Comparison of ENCODE assay signal across 9 cellular contexts in the genomic region with DNA sequence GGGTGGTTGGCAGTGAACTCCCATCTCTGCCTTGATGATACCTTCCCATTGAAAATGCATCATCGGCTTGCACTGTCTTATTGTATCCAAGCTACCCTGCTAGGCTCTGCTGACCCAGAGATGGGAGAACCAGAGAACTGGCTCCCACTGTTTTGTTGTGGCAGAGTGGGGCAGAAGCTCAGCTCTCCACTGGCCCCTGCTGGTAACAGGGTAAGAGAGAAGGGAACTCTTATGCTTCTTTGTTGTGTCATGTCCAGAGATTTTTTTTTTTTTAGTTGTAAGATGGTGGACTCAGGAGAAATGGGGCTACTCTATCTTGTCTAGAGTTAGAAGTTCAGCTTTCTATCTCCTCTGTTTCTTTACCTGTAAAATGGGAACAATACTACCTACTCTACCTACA.
DNase-seq lines count a peak whose midpoint lies in the region; ATAC-seq, FAIRE-seq and TF ChIP-seq lines count a peak whose summit lies in the region.
"Had no signal": no experiment of that assay in that cellular context is flagged by ENCODE, and none has a peak within 500 bp of the region (broad histone marks: within the 10 kb centered on the region; RNA-seq: fewer than 3 reads in every experiment).

No MANE protein-coding gene starts in this region.

- H3K27me3 ChIP-seq in H9 (ENCODE audit: insufficient read depth, low read length) (no peaks in the 10 kb centered on the region), keratinocyte (ENCODE audit: control insufficient read depth, extremely low read depth, insufficient read depth, low read length) (no peaks in the 10 kb centered on the region)

- WGBS in H9 (ENCODE audit: extremely low coverage, insufficient read length, low lambda C conversion rate): no CpG with 5 or more reads among the region's 1 CpG

- no peak overlapping the region for H2BK20ac ChIP-seq in H9 (ENCODE audit: low read depth, low read length, poor library complexity, severe bottlenecking)

- no peak overlapping the region for H2BK15ac ChIP-seq in H9 (ENCODE audit: low read depth, low read length)

- POLR2A ChIA-PET in activated CD8-positive, alpha-beta T cell treated with anti-CD3 and anti-CD28 coated beads for 36 hours (lab: Charles Lee): no interaction called here

- H3K9me3 Mint-ChIP-seq in H9: peaks cover 15 to 16% of the 10 kb centered on the region in 2 experiments
- peaks cover 5% of the 10 kb centered on the region for H3K9me3 Mint-ChIP-seq in activated CD8-positive, alpha-beta T cell treated with anti-CD3 and anti-CD28 coated beads for 36 hours

- H3K9me1 ChIP-seq in keratinocyte (ENCODE audit: control insufficient read depth, extremely low read depth, insufficient read depth, low read length): no peaks in the 10 kb centered on the region

- H4K20me1 ChIP-seq in H9 (ENCODE audit: control insufficient read depth, insufficient read depth, insufficient read length): no peaks in the 10 kb centered on the region
- H4K20me1 ChIP-seq in keratinocyte (ENCODE audit: control insufficient read depth, extremely low read depth, insufficient read depth, low read length): no peaks in the 10 kb centered on the region

- no peak overlapping the region for H4K5ac ChIP-seq in H9 (ENCODE audit: insufficient read length, low read depth, low read length)

- no peak overlapping the region for H2AK5ac ChIP-seq in H9 (ENCODE audit: insufficient read length, low read length)

- H3K4me1 ChIP-seq in H9 (ENCODE audit: insufficient read depth, low read length): peaks cover 4% of the 10 kb centered on the region; the same call in 1 of the 2 replicates
- H3K4me1 ChIP-seq in keratinocyte (ENCODE audit: control insufficient read depth, extremely low read depth, insufficient read depth, low read length): no peaks in the 10 kb centered on the region

- H3K9ac ChIP-seq in H9 (ENCODE audit: extremely low read depth, insufficient read length, low read length) (no peak overlapping the region), keratinocyte (ENCODE audit: control insufficient read depth, extremely low read depth, insufficient read depth, low read length) (no peak overlapping the region)

- H3K79me1 ChIP-seq in H9 (ENCODE audit: insufficient read depth, low read depth, low read length, poor library complexity, severe bottlenecking): no peaks in the 10 kb centered on the region

- H3K56ac ChIP-seq in H9 (ENCODE audit: insufficient read length, low read depth, low read length): no peak overlapping the region

- H4K8ac ChIP-seq in H9 (replicated peaks; ENCODE audit: insufficient read length, low read depth, low read length): no peak overlapping the region

- H3K79me2 ChIP-seq in H9 (ENCODE audit: insufficient read depth, low read length) (no peaks in the 10 kb centered on the region), keratinocyte (ENCODE audit: control insufficient read depth, insufficient read depth, low read length) (no peaks in the 10 kb centered on the region)

- TF ChIP-seq CTCF in C4-2B (conservative IDR thresholded peaks at IDR 0.05) (peak; percentile 79), H9 (conservative IDR thresholded peaks at IDR 0.05) (peak; percentile 90), keratinocyte (optimal IDR thresholded peaks at IDR 0.05 in 1 of 3, IDR thresholded peaks at IDR 0.05 in 1 of 3, conservative IDR thresholded peaks at IDR 0.05 in 1 of 3; ENCODE audit: extremely low read depth in 1 of 3, insufficient read depth in 2 of 3, low read length in 3 of 3) (peak; percentile 50 to 81 (median 56))
- TF ChIP-seq CTCF in activated CD8-positive, alpha-beta T cell treated with anti-CD3 and anti-CD28 coated beads for 36 hours (IDR thresholded peaks at IDR 0.05): peak; percentile 28

- H2BK12ac ChIP-seq in H9 (ENCODE audit: insufficient read length, low read depth, low read length): no peak overlapping the region

- H3K4me3 ChIP-seq in keratinocyte (ENCODE audit: control insufficient read depth in 2 of 3, extremely low read depth in 1 of 3, insufficient read depth in 2 of 3, low read depth in 1 of 3, low read length in 3 of 3): no peak overlapping the region

- no peak overlapping the region for H3K14ac ChIP-seq in H9 (ENCODE audit: insufficient read depth, low read length)

- H3K27ac Mint-ChIP-seq in H9: no peak overlapping the region
- H3K27ac Mint-ChIP-seq in activated CD8-positive, alpha-beta T cell treated with anti-CD3 and anti-CD28 coated beads for 36 hours: no peak overlapping the region
- H3K27ac Mint-ChIP-seq: dendritic cell treated with granulocyte-macrophage colony-stimulating factor and Interleukin-4, amounts not matched to agents 40 ng/mL and 50 ng/mL, for 4 days had no signal

- H2BK5ac ChIP-seq in H9 (ENCODE audit: insufficient read length, low read length): no peak overlapping the region

- H3K23ac ChIP-seq in H9 (ENCODE audit: insufficient read length, low read depth, low read length): no peak overlapping the region

- H3K4me1 Mint-ChIP-seq in H9: peaks cover 31 to 32% of the 10 kb centered on the region in 2 experiments
- H3K4me1 Mint-ChIP-seq in activated CD8-positive, alpha-beta T cell treated with anti-CD3 and anti-CD28 coated beads for 36 hours (ENCODE audit: low read depth): no peaks in the 10 kb centered on the region

- peaks cover 0 to 13% (median 9%) of the 10 kb centered on the region in 3 experiments; a peak in 5 of 7 replicates for H3K36me3 Mint-ChIP-seq in H9 (ENCODE audit: insufficient read depth in 1 of 3, low read depth in 3 of 3)
- no peaks in the 10 kb centered on the region for H3K36me3 Mint-ChIP-seq in activated CD8-positive, alpha-beta T cell treated with anti-CD3 and anti-CD28 coated beads for 36 hours (ENCODE audit: low read depth)

- no peak overlapping the region for H3K4me3 Mint-ChIP-seq in H9
- no peak overlapping the region for H3K4me3 Mint-ChIP-seq in activated CD8-positive, alpha-beta T cell treated with anti-CD3 and anti-CD28 coated beads for 36 hours
- H3K4me3 Mint-ChIP-seq: dendritic cell treated with granulocyte-macrophage colony-stimulating factor and Interleukin-4, amounts not matched to agents 40 ng/mL and 50 ng/mL, for 4 days had no signal

- H3K23me2 ChIP-seq in H9 (ENCODE audit: insufficient read length, low read depth, low read length, poor library complexity, severe bottlenecking): no peaks in the 10 kb centered on the region

- H3K36me3 ChIP-seq in keratinocyte (ENCODE audit: control insufficient read depth in 2 of 2, extremely low read depth in 1 of 2, insufficient read depth in 2 of 2, low read length in 2 of 2): no peaks in the 10 kb centered on the region

- H3K4ac ChIP-seq in H9 (ENCODE audit: low read depth, low read length): no peak overlapping the region

- intact Hi-C loops in activated CD8-positive, alpha-beta T cell treated with anti-CD3 and anti-CD28 coated beads for 36 hours (cut with micrococcal nuclease): no loop called here

- DNase-seq in H9: peak; percentile 83
- peak; percentile 51 for DNase-seq in activated CD8-positive, alpha-beta T cell treated with anti-CD3 and anti-CD28 coated beads for 36 hours
- DNase-seq in keratinocyte (ENCODE audit: low read depth, low spot score): no peak
- no peak for DNase-seq in NCI-H1930 (lab: John Stamatoyannopoulos, UW)

- H2BK120ac ChIP-seq in H9 (ENCODE audit: low read depth, low read length, poor library complexity, severe bottlenecking): no peak overlapping the region

- dilution Hi-C loops in keratinocyte (cut with MboI; ENCODE audit: extremely low pct_ligation_motif_present, low sequenced_read_pairs): no loop called here

- no peak overlapping the region for H4K91ac ChIP-seq in H9 (ENCODE audit: insufficient read length, low read depth, low read length)

- H3K4me2 ChIP-seq in H9 (ENCODE audit: insufficient read depth, insufficient read length, low read length): no peak overlapping the region
- no peak overlapping the region for H3K4me2 ChIP-seq in keratinocyte (ENCODE audit: control insufficient read depth, extremely low read depth, insufficient read depth, low read depth, low read length)

- H2AFZ ChIP-seq in H9 (ENCODE audit: low read length) (no peak overlapping the region), keratinocyte (ENCODE audit: control insufficient read depth, low read length) (no peak overlapping the region)

- H3K27ac ChIP-seq in C4-2B (no peak overlapping the region), H9 (ENCODE audit: insufficient read length, low read depth, low read length) (no peak overlapping the region), keratinocyte (ENCODE audit: control insufficient read depth, insufficient read depth, low read length) (no peak overlapping the region)

- no peak overlapping the region for H3K18ac ChIP-seq in H9 (ENCODE audit: insufficient read length, low read depth, low read length)

- H3K27me3 Mint-ChIP-seq in H9 (ENCODE audit: low read depth): no peaks in the 10 kb centered on the region
- H3K27me3 Mint-ChIP-seq in activated CD8-positive, alpha-beta T cell treated with anti-CD3 and anti-CD28 coated beads for 36 hours: peaks cover 2% of the 10 kb centered on the region

- FAIRE-seq in keratinocyte (lab: Jason Lieb, UNC): no peak

- H3K9me3 ChIP-seq in H9 (ENCODE audit: control insufficient read depth, low read depth, low read length): no peaks in the 10 kb centered on the region
- no peaks in the 10 kb centered on the region for H3K9me3 ChIP-seq in keratinocyte (ENCODE audit: control insufficient read depth, low read depth, low read length)

- ATAC-seq in activated CD8-positive, alpha-beta T cell treated with anti-CD3 and anti-CD28 coated beads for 36 hours: peak; percentile 47
- ATAC-seq in HG02840 (IDR thresholded peaks at IDR 0.05; ENCODE audit: low FRiP score, unreplicated experiment) (no peak), HG02759 (IDR thresholded peaks at IDR 0.05; ENCODE audit: unreplicated experiment) (no peak)
- ATAC-seq in activated CD4-positive, CD25-positive, alpha-beta regulatory T cell treated with anti-CD3 and anti-CD28 coated beads, Interleukin-2, amount 50 U/mL, for 24 hours: no peak

- CTCF ChIA-PET in activated CD8-positive, alpha-beta T cell treated with anti-CD3 and anti-CD28 coated beads for 36 hours (lab: Charles Lee): interaction anchor here (0.7 to 1.4 kb wide), 7 partner anchors 14 to 335 kb away, joined by 3 to 6 read pairs (median 3); no protein-coding TSS in a partner anchor

- H3T11ph ChIP-seq in H9 (ENCODE audit: low read length): no peak overlapping the region

Comparison
In these comparisons a context has a peak if more than half of its experiments do, and no peak if none do; other contexts are left out.
1. CTCF ChIP-seq: peak in every context shown above with its lines; median percentile 90 in H9; 79 in C4-2B; 56 in keratinocyte; 28 in activated CD8-positive, alpha-beta T cell treated with anti-CD3 and anti-CD28 coated beads for 36 hours.
2. DNase-seq: peak in H9 (single experiment) and activated CD8-positive, alpha-beta T cell treated with anti-CD3 and anti-CD28 coated beads for 36 hours (single experiment); none in keratinocyte (single experiment) and NCI-H1930 (0 of 2).